ENCODE assay signal across 9 cellular contexts in genomic region chr4:87559090-87559837, GRCh38. TPM values are rescaled to one million over a fixed set of nuclear protein-coding genes. Genes with fewer than 3 reads are reported as not detected.
DNase-seq lines count a peak whose midpoint lies in the region; ATAC-seq and TF ChIP-seq lines count a peak whose summit lies in the region.
"Had no signal": no experiment of that assay in that cellular context is flagged by ENCODE, and none has a peak within 500 bp of the region (broad histone marks: within the 10 kb centered on the region; RNA-seq: fewer than 3 reads in every experiment).

No MANE protein-coding gene starts in this region.

- ATAC-seq in HG02870 (IDR thresholded peaks at IDR 0.05; ENCODE audit: unreplicated experiment) (peak; percentile 87), lower lobe of right lung (peak; percentile 49 to 62)

- no peaks in the 10 kb centered on the region for H3K9me3 ChIP-seq in lower lobe of right lung

- DNase-seq in NCI-H2171 treated with DMSO at 0.1 percent for 48 hours (lab: John Stamatoyannopoulos, UW) = peak; percentile 38
- DNase-seq in NCI-H2171 (lab: John Stamatoyannopoulos, UW) = no peak
- DNase-seq in NCI-H187 (lab: John Stamatoyannopoulos, UW) = peak; percentile 34 to 40
- DNase-seq in activated CD4-positive, CD25-positive, alpha-beta regulatory T cell treated with anti-CD3 and anti-CD28 coated beads, Interleukin-2, amount 50 U/mL, for 72 hours = peak; percentile 35
- no peak for DNase-seq in lower lobe of right lung
- DNase-seq in middle frontal gyrus (ENCODE audit: extremely low spot score, low spot score) = no peak
- DNase-seq in RKO (ENCODE audit: low spot score) = no peak

- H3K36me3 ChIP-seq in lower lobe of right lung = no peaks in the 10 kb centered on the region

- no peak for TF ChIP-seq CTCF in lower lobe of right lung (IDR thresholded peaks at IDR 0.05)

- intact Hi-C loops in lower lobe of right lung (cut with DNase I) = no loop called here

- H3K4me1 ChIP-seq in lower lobe of right lung = no peaks in the 10 kb centered on the region

- H3K27me3 ChIP-seq in lower lobe of right lung (ENCODE audit: low read depth) = no peaks in the 10 kb centered on the region

- no peak overlapping the region for H3K4me3 ChIP-seq in lower lobe of right lung

- no peak overlapping the region for H3K27ac ChIP-seq in lower lobe of right lung

RNA-seq across cellular contexts. Expression of gene SPARCL1, which starts 30.1 kb away (rescaled TPM):
- total RNA-seq in lower lobe of right lung = 299 TPM

RNA-seq across cellular contexts. Expression of gene DSPP, which starts 49.1 kb away (rescaled TPM):
- total RNA-seq in lower lobe of right lung = not detected
- total RNA-seq: glomerular endothelial cell had no signal

Comparison
In these comparisons a context has a peak if more than half of its experiments do, and no peak if none do; other contexts are left out.
1. DNase-seq: peak in NCI-H2171 treated with DMSO at 0.1 percent for 48 hours (single experiment), NCI-H187 (2 of 2) and activated CD4-positive, CD25-positive, alpha-beta regulatory T cell treated with anti-CD3 and anti-CD28 coated beads, Interleukin-2, amount 50 U/mL, for 72 hours (single experiment); none in NCI-H2171 (single experiment), lower lobe of right lung (single experiment), middle frontal gyrus (single experiment) and RKO (single experiment).